10 cellular contexts compared by ENCODE assay signal in genomic region chr15:67185621-67186225, GRCh38.
DNase-seq lines count a peak whose midpoint lies in the region; ATAC-seq, FAIRE-seq and TF ChIP-seq lines count a peak whose summit lies in the region.
"Had no signal": no experiment of that assay in that cellular context is flagged by ENCODE, and none has a peak within 500 bp of the region (broad histone marks: within the 10 kb centered on the region; RNA-seq: fewer than 3 reads in every experiment).

No MANE protein-coding gene starts in this region.

- TF ChIP-seq CTCF in lung (IDR thresholded peaks at IDR 0.05; ENCODE audit: control extremely low read depth, extremely low read depth) = no peak

- no peaks in the 10 kb centered on the region for H3K9me3 ChIP-seq in lung (ENCODE audit: control insufficient read depth in 2 of 2, insufficient read depth in 1 of 2, low read length in 1 of 2)

- intact Hi-C loops in cardiac septum (cut with DNase I) (no loop called here), Right ventricle myocardium inferior (cut with DNase I) (no loop called here), posterior vena cava (cut with DNase I) (loop anchor here in 1 of 2 donors (5.0 kb wide), 1 partner anchor 118 kb away; the partner anchor contains the start of gene SMAD3)

- H3K36me3 Mint-ChIP-seq in activated naive CD4-positive, alpha-beta T cell treated with anti-CD3 and anti-CD28 coated beads, Interleukin-2, amount 50 U/mL, for 72 hours = peaks cover 7 to 45% of the 10 kb centered on the region in 2 donors

- peak overlapping the region; percentile 30 to 79 for H3K27ac ChIP-seq in lung (ENCODE audit: low read depth in 1 of 2, low read length in 1 of 2)
- H3K27ac ChIP-seq: epithelial cell of prostate had no signal

- H3K27me3 ChIP-seq in lung (ENCODE audit: control insufficient read depth, insufficient read depth) = no peaks in the 10 kb centered on the region

- peak overlapping the region; percentile 37 to 88 for H3K27ac Mint-ChIP-seq in activated naive CD4-positive, alpha-beta T cell treated with anti-CD3 and anti-CD28 coated beads, Interleukin-2, amount 50 U/mL, for 72 hours

- H3K4me3 ChIP-seq in lung = no peak overlapping the region

- no peak for ATAC-seq in Right ventricle myocardium inferior
- peak; percentile 18 to 89 for ATAC-seq in activated naive CD4-positive, alpha-beta T cell treated with anti-CD3 and anti-CD28 coated beads, Interleukin-2, amount 50 U/mL, for 72 hours
- no peak for ATAC-seq in lung (ENCODE audit: insufficient read depth, low FRiP score)

- H3K4me1 ChIP-seq in lung (ENCODE audit: control insufficient read depth in 2 of 2, insufficient read depth in 2 of 2, low read length in 2 of 2) = peaks cover 11 to 17% of the 10 kb centered on the region in 2 donors

- whole genome bisulfite sequencing in lung, 2 donors = 65 to 78% methylated on average over 9 of the region's 9 CpGs

- FAIRE-seq in urothelium cell line (lab: Jason Lieb, UNC) = peak; percentile 91

- peaks cover 2 to 31% of the 10 kb centered on the region in 2 donors for H3K36me3 ChIP-seq in lung (ENCODE audit: control insufficient read depth in 2 of 2, insufficient read depth in 2 of 2, low read length in 2 of 2)

- DNase-seq in cardiac septum (ENCODE audit: low spot score) = peak; percentile 43
- no peak for DNase-seq in Right ventricle myocardium inferior (ENCODE audit: missing footprints)
- no peak for DNase-seq in activated naive CD4-positive, alpha-beta T cell treated with anti-CD3 and anti-CD28 coated beads, Interleukin-2, amount 50 U/mL, for 72 hours (ENCODE audit: low spot score in 2 of 2)
- no peak for DNase-seq in lung (ENCODE audit: low spot score)
- DNase-seq in urothelium cell line (ENCODE audit: low spot score) = no peak
- no peak for DNase-seq in GM19240 (ENCODE audit: insufficient read length, low spot score)
- DNase-seq in posterior vena cava (ENCODE audit: low spot score) = no peak
- no peak for DNase-seq in retina
- DNase-seq: NK-92 treated with Interleukin-12 subunit alpha and Interleukin-12 subunit beta, amount 100 ng/mL, for 24 hours had no signal

- no peaks in the 10 kb centered on the region for H3K9me3 Mint-ChIP-seq in activated naive CD4-positive, alpha-beta T cell treated with anti-CD3 and anti-CD28 coated beads, Interleukin-2, amount 50 U/mL, for 72 hours

Comparison
In these comparisons a context has a peak if more than half of its experiments do, and no peak if none do; other contexts are left out.
1. ATAC-seq: peak in activated naive CD4-positive, alpha-beta T cell treated with anti-CD3 and anti-CD28 coated beads, Interleukin-2, amount 50 U/mL, for 72 hours (2 of 2); none in Right ventricle myocardium inferior (single experiment) and lung (single experiment).